ENCODE assay signal across 8 cellular contexts in genomic region chr16:57284952-57285263, GRCh38. TPM values are rescaled to one million over a fixed set of nuclear protein-coding genes. Genes with fewer than 3 reads are reported as not detected.
DNase-seq lines count a peak whose midpoint lies in the region; ATAC-seq and TF ChIP-seq lines count a peak whose summit lies in the region.

No MANE protein-coding gene starts in this region.

- H3K27ac ChIP-seq in liver (ENCODE audit: low read depth in 1 of 2, low read length in 2 of 2) (no peak overlapping the region), temporal lobe (ENCODE audit: low read depth, low read length) (peak overlapping the region; percentile 83)

- H3K9ac ChIP-seq in liver (ENCODE audit: low read depth in 1 of 2, low read length in 2 of 2): no peak overlapping the region

- TF ChIP-seq CTCF in astrocyte of the spinal cord (IDR thresholded peaks at IDR 0.05; ENCODE audit: low read depth, low read length): no peak
- TF ChIP-seq CTCF in liver (IDR thresholded peaks at IDR 0.05; ENCODE audit: low read depth, low read length, missing input control): no peak

- no peaks in the 10 kb centered on the region for H3K9me3 Mint-ChIP-seq in T-helper 1 cell treated with Interleukin-12 subunit alpha and Interleukin-12 subunit beta and Interleukin-4 antibody, amounts not matched to agents 30 μg/mL and 1 μg/mL, for 36 hours

- peaks cover 10 to 28% (median 15%) of the 10 kb centered on the region in 4 donors for H3K4me1 ChIP-seq in liver (ENCODE audit: control insufficient read depth in 4 of 4, insufficient read depth in 4 of 4, low read length in 3 of 4)

- H3K4me1 Mint-ChIP-seq in T-helper 1 cell treated with Interleukin-12 subunit alpha and Interleukin-12 subunit beta and Interleukin-4 antibody, amounts not matched to agents 30 μg/mL and 1 μg/mL, for 36 hours (ENCODE audit: low read depth): peaks cover 25% of the 10 kb centered on the region

- H3K27me3 Mint-ChIP-seq in T-helper 1 cell treated with Interleukin-12 subunit alpha and Interleukin-12 subunit beta and Interleukin-4 antibody, amounts not matched to agents 30 μg/mL and 1 μg/mL, for 36 hours (ENCODE audit: low read depth): peaks cover 39% of the 10 kb centered on the region

- no peak overlapping the region for H3K27ac Mint-ChIP-seq in T-helper 1 cell treated with Interleukin-12 subunit alpha and Interleukin-12 subunit beta and Interleukin-4 antibody, amounts not matched to agents 30 μg/mL and 1 μg/mL, for 36 hours

- DNase-seq in T-helper 1 cell (no peak), astrocyte of the spinal cord (ENCODE audit: low read depth, low spot score) (no peak), AG08395 (ENCODE audit: low spot score) (no peak), NCI-H128 (lab: John Stamatoyannopoulos, UW; ENCODE audit: unreplicated experiment) (no peak)

- H3K27me3 ChIP-seq in liver (ENCODE audit: control insufficient read depth in 4 of 4, insufficient read depth in 4 of 4, low read length in 3 of 4): no peaks in the 10 kb centered on the region

- in situ Hi-C loops in astrocyte of the spinal cord (cut with HindIII; ENCODE audit: low sequenced_read_pairs): no loop called here

- 20% methylated on average over 19 of the region's 19 CpGs for WGBS in liver

- peak overlapping the region; percentile 70 for H3K4me3 Mint-ChIP-seq in T-helper 1 cell treated with Interleukin-12 subunit alpha and Interleukin-12 subunit beta and Interleukin-4 antibody, amounts not matched to agents 30 μg/mL and 1 μg/mL, for 36 hours

- ATAC-seq in HG03521 (IDR thresholded peaks at IDR 0.05; ENCODE audit: unreplicated experiment): no peak

- peak overlapping the region; percentile 42 for H3K4me3 ChIP-seq in astrocyte of the spinal cord (ENCODE audit: low read depth, low read length)
- peak overlapping the region; percentile 27 to 63 (median 32) for H3K4me3 ChIP-seq in liver (ENCODE audit: low read depth in 1 of 3, low read length in 3 of 3)

- H3K9me3 ChIP-seq in liver (ENCODE audit: control insufficient read depth in 4 of 4, low read length in 3 of 4): no peaks in the 10 kb centered on the region

- no peaks in the 10 kb centered on the region for H3K36me3 ChIP-seq in liver (ENCODE audit: control insufficient read depth in 4 of 4, insufficient read depth in 3 of 4, low read depth in 1 of 4, low read length in 3 of 4)

- no peak for TF ChIP-seq RAD21 in liver (IDR thresholded peaks at IDR 0.05)

- no peaks in the 10 kb centered on the region for H3K36me3 Mint-ChIP-seq in T-helper 1 cell treated with Interleukin-12 subunit alpha and Interleukin-12 subunit beta and Interleukin-4 antibody, amounts not matched to agents 30 μg/mL and 1 μg/mL, for 36 hours (ENCODE audit: low read depth)

TF ChIP-seq in liver, 16 proteins besides CTCF, POLR2A, EP300 and RAD21:
- TF ChIP-seq GABPA (IDR thresholded peaks at IDR 0.05 in 1 of 2, conservative IDR thresholded peaks at IDR 0.05 in 1 of 2): no peak
- TF ChIP-seq SP1 (IDR thresholded peaks at IDR 0.05): no peak
- no peak for TF ChIP-seq FOXA2 (IDR thresholded peaks at IDR 0.05)
- TF ChIP-seq HNF4A (conservative IDR thresholded peaks at IDR 0.05): no peak
- no peak for TF ChIP-seq FOXA1 (IDR thresholded peaks at IDR 0.05)
- TF ChIP-seq MAX (IDR thresholded peaks at IDR 0.05): no peak
- TF ChIP-seq YY1 (IDR thresholded peaks at IDR 0.05): no peak
- TF ChIP-seq JUND (IDR thresholded peaks at IDR 0.05): no peak
- TF ChIP-seq, protein P1, sequence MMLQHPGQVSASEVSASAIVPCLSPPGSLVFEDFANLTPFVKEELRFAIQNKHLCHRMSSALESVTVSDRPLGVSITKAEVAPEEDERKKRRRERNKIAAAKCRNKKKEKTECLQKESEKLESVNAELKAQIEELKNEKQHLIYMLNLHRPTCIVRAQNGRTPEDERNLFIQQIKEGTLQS (IDR thresholded peaks at IDR 0.05): no peak
- no peak for TF ChIP-seq HNF4G (IDR thresholded peaks at IDR 0.05)
- TF ChIP-seq, protein P2, sequence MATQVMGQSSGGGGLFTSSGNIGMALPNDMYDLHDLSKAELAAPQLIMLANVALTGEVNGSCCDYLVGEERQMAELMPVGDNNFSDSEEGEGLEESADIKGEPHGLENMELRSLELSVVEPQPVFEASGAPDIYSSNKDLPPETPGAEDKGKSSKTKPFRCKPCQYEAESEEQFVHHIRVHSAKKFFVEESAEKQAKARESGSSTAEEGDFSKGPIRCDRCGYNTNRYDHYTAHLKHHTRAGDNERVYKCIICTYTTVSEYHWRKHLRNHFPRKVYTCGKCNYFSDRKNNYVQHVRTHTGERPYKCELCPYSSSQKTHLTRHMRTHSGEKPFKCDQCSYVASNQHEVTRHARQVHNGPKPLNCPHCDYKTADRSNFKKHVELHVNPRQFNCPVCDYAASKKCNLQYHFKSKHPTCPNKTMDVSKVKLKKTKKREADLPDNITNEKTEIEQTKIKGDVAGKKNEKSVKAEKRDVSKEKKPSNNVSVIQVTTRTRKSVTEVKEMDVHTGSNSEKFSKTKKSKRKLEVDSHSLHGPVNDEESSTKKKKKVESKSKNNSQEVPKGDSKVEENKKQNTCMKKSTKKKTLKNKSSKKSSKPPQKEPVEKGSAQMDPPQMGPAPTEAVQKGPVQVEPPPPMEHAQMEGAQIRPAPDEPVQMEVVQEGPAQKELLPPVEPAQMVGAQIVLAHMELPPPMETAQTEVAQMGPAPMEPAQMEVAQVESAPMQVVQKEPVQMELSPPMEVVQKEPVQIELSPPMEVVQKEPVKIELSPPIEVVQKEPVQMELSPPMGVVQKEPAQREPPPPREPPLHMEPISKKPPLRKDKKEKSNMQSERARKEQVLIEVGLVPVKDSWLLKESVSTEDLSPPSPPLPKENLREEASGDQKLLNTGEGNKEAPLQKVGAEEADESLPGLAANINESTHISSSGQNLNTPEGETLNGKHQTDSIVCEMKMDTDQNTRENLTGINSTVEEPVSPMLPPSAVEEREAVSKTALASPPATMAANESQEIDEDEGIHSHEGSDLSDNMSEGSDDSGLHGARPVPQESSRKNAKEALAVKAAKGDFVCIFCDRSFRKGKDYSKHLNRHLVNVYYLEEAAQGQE (IDR thresholded peaks at IDR 0.05): no peak
- no peak for TF ChIP-seq EGR1 (IDR thresholded peaks at IDR 0.05; ENCODE audit: low read depth in 2 of 2)

RNA-seq across cellular contexts. Expression of gene PLLP, which starts 0.4 kb away (rescaled TPM):
- total RNA-seq in liver (1 to 10 TPM; 1.4 to 2.7 TPM), temporal lobe (1.5 TPM)
- 1 to 10 TPM; 2.6 to 5.2 TPM for polyA plus RNA-seq in liver

RNA-seq across cellular contexts. Expression of gene ARL2BP, which starts 39.8 kb away (rescaled TPM):
- total RNA-seq in liver (10 to 100 TPM; 19.9 to 33.6 TPM), temporal lobe (40.3 TPM)
- 10 to 100 TPM; 13.4 to 18.4 TPM for polyA plus RNA-seq in liver
